8 cellular contexts compared by ENCODE assay signal in genomic region chr15:67834593-67835348, GRCh38. TPM values are rescaled to one million over a fixed set of nuclear protein-coding genes. Genes with fewer than 3 reads are reported as not detected.
DNase-seq lines count a peak whose midpoint lies in the region; ATAC-seq and TF ChIP-seq lines count a peak whose summit lies in the region.

No MANE protein-coding gene starts in this region.

- no peak overlapping the region for H3K9ac ChIP-seq in SK-N-MC (ENCODE audit: insufficient read length)

- ATAC-seq in GM21528 (IDR thresholded peaks at IDR 0.05; ENCODE audit: low FRiP score, unreplicated experiment) = no peak
- no peak for ATAC-seq in foreskin keratinocyte

- TF ChIP-seq CTCF in GM12865 (IDR thresholded peaks at IDR 0.05; ENCODE audit: insufficient read depth, low read depth, low read length, missing control alignments) (no peak), left ventricle myocardium inferior (IDR thresholded peaks at IDR 0.05; ENCODE audit: borderline replicate concordance) (no peak), foreskin keratinocyte (conservative IDR thresholded peaks at IDR 0.05) (no peak)

- peaks cover 63% of the 10 kb centered on the region for H3K4me1 ChIP-seq in left ventricle myocardium inferior
- peaks cover 7% of the 10 kb centered on the region for H3K4me1 ChIP-seq in foreskin keratinocyte

- intact Hi-C loops in left ventricle myocardium inferior (cut with micrococcal nuclease) = no loop called here

- H3K27ac ChIP-seq in SK-N-MC (no peak overlapping the region), left ventricle myocardium inferior (replicated peaks) (no peak overlapping the region), foreskin keratinocyte (no peak overlapping the region), caudate nucleus (ENCODE audit: low read depth, low read length) (no peak overlapping the region)

- H3K9me3 ChIP-seq in SK-N-MC (ENCODE audit: low read depth, low read length) (no peaks in the 10 kb centered on the region), left ventricle myocardium inferior (replicated peaks) (no peaks in the 10 kb centered on the region)

- no peaks in the 10 kb centered on the region for H3K36me3 ChIP-seq in SK-N-MC (ENCODE audit: insufficient read depth, low read length)
- H3K36me3 ChIP-seq in left ventricle myocardium inferior = no peaks in the 10 kb centered on the region

- H3K4me3 ChIP-seq in GM12865 (ENCODE audit: low read depth, low read length) = peak overlapping the region; percentile 29
- peak overlapping the region; percentile 77 for H3K4me3 ChIP-seq in SK-N-MC
- peak overlapping the region; percentile 61 for H3K4me3 ChIP-seq in left ventricle myocardium inferior

- H3K27me3 ChIP-seq in left ventricle myocardium inferior (ENCODE audit: low read depth) (peaks cover 64% of the 10 kb centered on the region), foreskin keratinocyte (peaks cover 87% of the 10 kb centered on the region)

- DNase-seq in GM12865 (ENCODE audit: low read depth) = no peak
- no peak for DNase-seq in SK-N-MC (ENCODE audit: low read depth, low spot score)
- DNase-seq in left ventricle myocardium inferior = no peak
- DNase-seq in retina = peak; percentile 78
- DNase-seq in NCI-H1048 (lab: John Stamatoyannopoulos, UW) = no peak
- DNase-seq in foreskin keratinocyte = no peak
- DNase-seq in caudate nucleus (lab: John Stamatoyannopoulos, UW) = no peak

RNA-seq across cellular contexts. Expression of gene RNU6-1, which starts 5.1 kb away (rescaled TPM):
- total RNA-seq in left ventricle myocardium inferior (not detected), foreskin keratinocyte (not detected in 2 replicates)
- polyA plus RNA-seq in foreskin keratinocyte = not detected in 2 replicates

RNA-seq across cellular contexts. Expression of gene SKOR1, which starts 9.5 kb away (rescaled TPM):
- total RNA-seq in left ventricle myocardium inferior = 0.22 TPM
- total RNA-seq in foreskin keratinocyte = not detected in 2 replicates
- polyA plus RNA-seq in foreskin keratinocyte = 0.01 TPM in 1 of 2 replicates, not detected in the other
